ENCODE assay signal across 13 cellular contexts in genomic region chr13:40910324-40911050, GRCh38.
DNase-seq lines count a peak whose midpoint lies in the region; ATAC-seq and TF ChIP-seq lines count a peak whose summit lies in the region.
"Had no signal": no experiment of that assay in that cellular context is flagged by ENCODE, and none has a peak within 500 bp of the region (broad histone marks: within the 10 kb centered on the region; RNA-seq: fewer than 3 reads in every experiment).

No MANE protein-coding gene starts in this region.

- POLR2A ChIA-PET in MCF 10A (lab: Yijun Ruan, JAX) = interaction anchor here (0.6 kb wide), 1 partner anchor 11 kb away, joined by 3 read pairs; no protein-coding TSS in a partner anchor

- ATAC-seq in GM18870 (IDR thresholded peaks at IDR 0.05; ENCODE audit: unreplicated experiment) (peak; percentile 85), HG03342 (IDR thresholded peaks at IDR 0.05; ENCODE audit: unreplicated experiment) (peak; percentile 57)
- ATAC-seq: sciatic nerve had no signal

- intact Hi-C loops in MCF 10A (cut with micrococcal nuclease) = no loop called here

- H3K36me3 Mint-ChIP-seq in MCF 10A (ENCODE audit: insufficient read depth, unreplicated experiment) (no peaks in the 10 kb centered on the region), glutamatergic neuron (ENCODE audit: unreplicated experiment) (no peaks in the 10 kb centered on the region)

- DNase-seq in GM03348 (ENCODE audit: low spot score) = peak; percentile 8
- DNase-seq in choroid plexus epithelial cell (ENCODE audit: low read depth) = peak; percentile 39
- no peak for DNase-seq in HPDE6-E6E7 (ENCODE audit: extremely low spot score)
- no peak for DNase-seq in NCI-H146 (lab: John Stamatoyannopoulos, UW)
- no peak for DNase-seq in MCF 10A (ENCODE audit: unreplicated experiment)
- no peak for DNase-seq in glutamatergic neuron
- DNase-seq: lower lobe of right lung, NCI-H2171 had no signal

- H3K9me3 Mint-ChIP-seq in MCF 10A (ENCODE audit: unreplicated experiment) (no peaks in the 10 kb centered on the region), glutamatergic neuron (ENCODE audit: unreplicated experiment) (no peaks in the 10 kb centered on the region)
- H3K9me3 Mint-ChIP-seq: activated T-helper 1 cell treated with anti-CD3 and anti-CD28 coated beads, Interleukin-12 subunit alpha, Interleukin-12 subunit beta, Interleukin-2, Interleukin-4 antibody, amounts not matched to agents 30 ng/mL and 10 ng/mL and 1 ng/mL, durations not matched to agents 14 hours and 24 hours and 36 hours; stimulated activated naive CD8-positive, alpha-beta T cell treated with anti-CD3 and anti-CD28 coated beads, Interleukin-15, Interleukin-2, amounts not matched to agents 100 ng/mL and 50 ng/mL, for 24 hours had no signal

- H3K4me3 Mint-ChIP-seq in MCF 10A (ENCODE audit: unreplicated experiment) = no peak overlapping the region
- H3K4me3 Mint-ChIP-seq in glutamatergic neuron (ENCODE audit: unreplicated experiment) = no peak overlapping the region
- H3K4me3 Mint-ChIP-seq: activated T-helper 1 cell treated with anti-CD3 and anti-CD28 coated beads, Interleukin-12 subunit alpha, Interleukin-12 subunit beta, Interleukin-2, Interleukin-4 antibody, amounts not matched to agents 30 ng/mL and 10 ng/mL and 1 ng/mL, durations not matched to agents 14 hours and 24 hours and 36 hours; stimulated activated naive CD8-positive, alpha-beta T cell treated with anti-CD3 and anti-CD28 coated beads, Interleukin-15, Interleukin-2, amounts not matched to agents 100 ng/mL and 50 ng/mL, for 24 hours had no signal

- BruUV-seq in MCF 10A (replicated peaks; lab: Mats Ljungman, UMichigan) = no TSS peak

- no peak overlapping the region for H3K27ac Mint-ChIP-seq in MCF 10A (ENCODE audit: low read depth, unreplicated experiment)
- no peak overlapping the region for H3K27ac Mint-ChIP-seq in glutamatergic neuron (ENCODE audit: unreplicated experiment)
- H3K27ac Mint-ChIP-seq: activated T-helper 1 cell treated with anti-CD3 and anti-CD28 coated beads, Interleukin-12 subunit alpha, Interleukin-12 subunit beta, Interleukin-2, Interleukin-4 antibody, amounts not matched to agents 30 ng/mL and 10 ng/mL and 1 ng/mL, durations not matched to agents 14 hours and 24 hours and 36 hours; stimulated activated naive CD8-positive, alpha-beta T cell treated with anti-CD3 and anti-CD28 coated beads, Interleukin-15, Interleukin-2, amounts not matched to agents 100 ng/mL and 50 ng/mL, for 24 hours had no signal

- peaks cover 10% of the 10 kb centered on the region for H3K4me1 Mint-ChIP-seq in MCF 10A (ENCODE audit: insufficient read depth, unreplicated experiment)
- no peaks in the 10 kb centered on the region for H3K4me1 Mint-ChIP-seq in glutamatergic neuron (ENCODE audit: low read depth, unreplicated experiment)

- H3K4me3 ChIP-seq in choroid plexus epithelial cell (ENCODE audit: low read depth, low read length) = no peak overlapping the region
- H3K4me3 ChIP-seq: lower lobe of right lung had no signal

- H3K27me3 Mint-ChIP-seq in MCF 10A (ENCODE audit: insufficient read depth, unreplicated experiment) = no peaks in the 10 kb centered on the region
- no peaks in the 10 kb centered on the region for H3K27me3 Mint-ChIP-seq in glutamatergic neuron (ENCODE audit: unreplicated experiment)
- H3K27me3 Mint-ChIP-seq: stimulated activated naive CD8-positive, alpha-beta T cell treated with anti-CD3 and anti-CD28 coated beads, Interleukin-15, Interleukin-2, amounts not matched to agents 100 ng/mL and 50 ng/mL, for 24 hours had no signal

- CTCF ChIA-PET in MCF 10A (lab: Yijun Ruan, JAX) = no interaction called here

- TF ChIP-seq CTCF in choroid plexus epithelial cell (conservative IDR thresholded peaks at IDR 0.05; ENCODE audit: low read depth, low read length) (no peak), MCF 10A (IDR thresholded peaks at IDR 0.05; ENCODE audit: unreplicated experiment) (no peak), glutamatergic neuron (IDR thresholded peaks at IDR 0.05; ENCODE audit: partially characterized antibody, unreplicated experiment) (no peak)

Comparison
In these comparisons a context has a peak if more than half of its experiments do, and no peak if none do; other contexts are left out.
1. DNase-seq: peak in GM03348 (single experiment) and choroid plexus epithelial cell (single experiment); none in HPDE6-E6E7 (single experiment), NCI-H146 (single experiment), MCF 10A (single experiment) and glutamatergic neuron (single experiment).